9 cellular contexts compared by ENCODE assay signal in genomic region chr9:95023217-95024003, GRCh38.
A peak's percentile ranks its signal among the peaks of the same experiment; 100 is the strongest.
DNase-seq lines count a peak whose midpoint lies in the region; ATAC-seq and TF ChIP-seq lines count a peak whose summit lies in the region.
"Had no signal": no experiment of that assay in that cellular context is flagged by ENCODE, and none has a peak within 500 bp of the region (broad histone marks: within the 10 kb centered on the region; RNA-seq: fewer than 3 reads in every experiment).

No MANE protein-coding gene starts in this region.

- H3K9me3 ChIP-seq in SK-N-MC (ENCODE audit: low read depth, low read length) = no peaks in the 10 kb centered on the region
- H3K9me3 ChIP-seq in gastroesophageal sphincter = no peaks in the 10 kb centered on the region

- TF ChIP-seq EP300 in gastroesophageal sphincter (IDR thresholded peaks at IDR 0.05) = no peak

- H3K9ac ChIP-seq in SK-N-MC (ENCODE audit: insufficient read length) = no peak overlapping the region

- DNase-seq in DMS53 (lab: John Stamatoyannopoulos, UW) (peak; percentile 93), SK-N-MC (ENCODE audit: low read depth, low spot score) (no peak), renal cortical epithelial cell (ENCODE audit: low read depth) (peak; percentile 99), T-helper 9 cell (no peak), T-helper 1 cell (no peak)
- DNase-seq: activated naive CD8-positive, alpha-beta T cell treated with anti-CD3 and anti-CD28 coated beads, Interleukin-2, amount 50 U/mL, for 24 hours had no signal

- H3K4me3 ChIP-seq in SK-N-MC (no peak overlapping the region), gastroesophageal sphincter (peak overlapping the region in 1 of 2 donors; percentile 13)

- peak overlapping the region; percentile 62 for H3K27ac ChIP-seq in SK-N-MC
- H3K27ac ChIP-seq in gastroesophageal sphincter = peak overlapping the region; percentile 74 to 99 (median 92)

- H3K4me1 ChIP-seq in gastroesophageal sphincter = peaks cover 45 to 100% (median 63%) of the 10 kb centered on the region in 3 donors

- TF ChIP-seq POLR2A in gastroesophageal sphincter (IDR thresholded peaks at IDR 0.05) = no peak

- TF ChIP-seq CTCF in gastroesophageal sphincter (IDR thresholded peaks at IDR 0.05) = no peak

- 25 to 35% methylated on average over 5 to 7 of the region's 9 CpGs for WGBS in gastroesophageal sphincter (ENCODE audit: low coverage in 1 of 2), 2 donors

- H3K36me3 ChIP-seq in SK-N-MC (ENCODE audit: insufficient read depth, low read length) (peaks cover 7% of the 10 kb centered on the region; the same call in 1 of the 2 replicates), gastroesophageal sphincter (peaks cover 4 to 46% of the 10 kb centered on the region in 2 donors)

- ATAC-seq in gastroesophageal sphincter (peak; percentile 41), HG02642 (IDR thresholded peaks at IDR 0.05; ENCODE audit: poor library complexity, unreplicated experiment) (no peak), GM21723 (IDR thresholded peaks at IDR 0.05; ENCODE audit: unreplicated experiment) (no peak)
- ATAC-seq: activated naive CD8-positive, alpha-beta T cell treated with anti-CD3 and anti-CD28 coated beads, Interleukin-2, amount 50 U/mL, for 24 hours had no signal

- no peaks in the 10 kb centered on the region for H3K27me3 ChIP-seq in gastroesophageal sphincter

Comparison
In these comparisons a context has a peak if more than half of its experiments do, and no peak if none do; other contexts are left out.
1. DNase-seq: peak in DMS53 (single experiment) and renal cortical epithelial cell (single experiment); none in SK-N-MC (single experiment), T-helper 9 cell (single experiment) and T-helper 1 cell (0 of 5).